37 cellular contexts compared by ENCODE assay signal in the genomic region with DNA sequence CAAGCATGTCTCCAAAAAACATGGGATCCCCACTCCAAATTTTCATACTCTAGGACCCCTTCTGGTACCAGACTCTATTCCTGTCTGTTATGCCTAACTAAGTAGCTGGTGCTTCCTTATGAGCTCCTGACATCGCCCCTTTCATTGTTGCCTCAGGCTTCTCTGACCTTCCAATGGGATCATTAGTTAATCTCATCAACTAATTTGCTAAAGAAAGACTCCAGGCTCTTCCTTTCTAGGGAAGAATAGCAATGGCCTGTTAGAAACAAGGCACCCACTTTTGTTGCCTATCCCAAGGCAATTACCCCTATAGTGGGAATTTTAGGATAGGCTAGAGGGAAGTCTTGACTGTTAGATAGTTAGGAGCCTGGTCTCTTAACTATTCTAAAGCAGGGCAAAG.
"Had no signal": no experiment of that assay in that cellular context is flagged by ENCODE, and none has a peak within 500 bp of the region (broad histone marks: within the 10 kb centered on the region; RNA-seq: fewer than 3 reads in every experiment).

No MANE protein-coding gene starts in this region.

- ATAC-seq: activated CD4-positive, alpha-beta T cell treated with anti-CD3 and anti-CD28 coated beads for 36 hours; activated CD4-positive, CD25-positive, alpha-beta regulatory T cell treated with anti-CD3 and anti-CD28 coated beads, Interleukin-2, amount 50 U/mL, for 24 hours; activated CD8-positive, alpha-beta memory T cell treated with anti-CD3 and anti-CD28 coated beads, Interleukin-2, amount 10 ng/mL, durations not matched to agents 7 days and 5 days; activated CD8-positive, alpha-beta T cell treated with anti-CD3 and anti-CD28 coated beads, Interleukin-2, amount 10 ng/mL, durations not matched to agents 7 days and 5 days; activated naive CD4-positive, alpha-beta T cell treated with anti-CD3 and anti-CD28 coated beads, Interleukin-2, amount 50 U/mL, for 72 hours; activated T-cell treated with anti-CD3 and anti-CD28 coated beads, Interleukin-2, amount 50 U/mL, for 4 hours; activated T-cell treated with anti-CD3 and anti-CD28 coated beads, Interleukin-2, amount 50 U/mL, for 72 hours; activated T-helper 17 cell treated with anti-CD3 and anti-CD28 coated beads, Interleukin-2, amount 50 U/mL, for 72 hours; body of pancreas; WTC11 had no signal

- H3K9me3 ChIP-seq: adrenal gland, body of pancreas had no signal

- H3K27me3 ChIP-seq: adrenal gland, body of pancreas, brain microvascular endothelial cell, breast epithelium had no signal

- H3K4me3 Mint-ChIP-seq: activated CD4-positive, alpha-beta memory T cell treated with anti-CD3 and anti-CD28 coated beads, Interleukin-2, amount 10 ng/mL, durations not matched to agents 7 days and 5 days; activated CD4-positive, alpha-beta T cell treated with anti-CD3 and anti-CD28 coated beads for 36 hours; activated CD4-positive, alpha-beta T cell treated with anti-CD3 and anti-CD28 coated beads, Interleukin-2, amount 10 ng/mL, durations not matched to agents 7 days and 5 days; activated CD8-positive, alpha-beta memory T cell treated with anti-CD3 and anti-CD28 coated beads, Interleukin-2, amount 10 ng/mL, durations not matched to agents 7 days and 5 days; activated CD8-positive, alpha-beta T cell treated with anti-CD3 and anti-CD28 coated beads, Interleukin-2, amount 10 ng/mL, durations not matched to agents 7 days and 5 days; activated naive CD4-positive, alpha-beta T cell treated with anti-CD3 and anti-CD28 coated beads for 36 hours; activated naive CD8-positive, alpha-beta T cell treated with anti-CD3 and anti-CD28 coated beads for 36 hours; activated T-cell treated with anti-CD3 and anti-CD28 coated beads, Interleukin-2, amount 50 U/mL, for 4 hours; activated T-cell treated with anti-CD3 and anti-CD28 coated beads, Interleukin-2, amount 50 U/mL, for 72 hours; activated T-helper 1 cell treated with anti-CD3 and anti-CD28 coated beads, Interleukin-12 subunit alpha, Interleukin-12 subunit beta, Interleukin-2, Interleukin-4 antibody, amounts not matched to agents 30 ng/mL and 10 ng/mL and 1 ng/mL, durations not matched to agents 14 hours and 24 hours and 36 hours; activated T-helper 17 cell treated with anti-CD3 and anti-CD28 coated beads, Interleukin-2, amount 50 U/mL, for 72 hours; T-helper 1 cell treated with Interleukin-12 subunit alpha and Interleukin-12 subunit beta and Interleukin-4 antibody, amounts not matched to agents 30 μg/mL and 1 μg/mL, for 36 hours; T-helper 2 cell treated with Interferon-gamma antibody and Interleukin-4, amounts not matched to agents 5 μg/mL and 100 μg/mL, for 36 hours; WTC11 had no signal

- H3K27me3 Mint-ChIP-seq: activated CD4-positive, alpha-beta T cell treated with anti-CD3 and anti-CD28 coated beads for 36 hours; activated CD4-positive, alpha-beta T cell treated with anti-CD3 and anti-CD28 coated beads, Interleukin-2, amount 10 ng/mL, durations not matched to agents 7 days and 5 days; activated CD8-positive, alpha-beta memory T cell treated with anti-CD3 and anti-CD28 coated beads, Interleukin-2, amount 10 ng/mL, durations not matched to agents 7 days and 5 days; activated naive CD8-positive, alpha-beta T cell treated with anti-CD3 and anti-CD28 coated beads for 36 hours; activated T-helper 17 cell treated with anti-CD3 and anti-CD28 coated beads, Interleukin-2, amount 50 U/mL, for 72 hours had no signal

- H3K4me1 ChIP-seq: adrenal gland, body of pancreas, breast epithelium had no signal

- H3K36me3 Mint-ChIP-seq: WTC11 had no signal

- H3K36me3 ChIP-seq: adrenal gland, brain microvascular endothelial cell, breast epithelium, WERI-Rb-1 had no signal

- H3K4me3 ChIP-seq: adrenal gland, body of pancreas, breast epithelium had no signal

- H3K27ac Mint-ChIP-seq: activated CD4-positive, alpha-beta memory T cell treated with anti-CD3 and anti-CD28 coated beads, Interleukin-2, amount 10 ng/mL, durations not matched to agents 7 days and 5 days; activated CD4-positive, alpha-beta T cell treated with anti-CD3 and anti-CD28 coated beads for 36 hours; activated CD4-positive, alpha-beta T cell treated with anti-CD3 and anti-CD28 coated beads, Interleukin-2, amount 10 ng/mL, durations not matched to agents 7 days and 5 days; activated CD8-positive, alpha-beta memory T cell treated with anti-CD3 and anti-CD28 coated beads, Interleukin-2, amount 10 ng/mL, durations not matched to agents 7 days and 5 days; activated CD8-positive, alpha-beta T cell treated with anti-CD3 and anti-CD28 coated beads, Interleukin-2, amount 10 ng/mL, durations not matched to agents 7 days and 5 days; activated naive CD4-positive, alpha-beta T cell treated with anti-CD3 and anti-CD28 coated beads for 36 hours; activated naive CD4-positive, alpha-beta T cell treated with anti-CD3 and anti-CD28 coated beads, Interleukin-2, amount 50 U/mL, for 72 hours; activated naive CD8-positive, alpha-beta T cell treated with anti-CD3 and anti-CD28 coated beads for 36 hours; activated T-cell treated with anti-CD3 and anti-CD28 coated beads, Interleukin-2, amount 50 U/mL, for 72 hours; activated T-helper 1 cell treated with anti-CD3 and anti-CD28 coated beads, Interleukin-12 subunit alpha, Interleukin-12 subunit beta, Interleukin-2, Interleukin-4 antibody, amounts not matched to agents 30 ng/mL and 10 ng/mL and 1 ng/mL, durations not matched to agents 14 hours and 24 hours and 36 hours; activated T-helper 17 cell treated with anti-CD3 and anti-CD28 coated beads, Interleukin-2, amount 50 U/mL, for 72 hours; T-helper 1 cell treated with Interleukin-12 subunit alpha and Interleukin-12 subunit beta and Interleukin-4 antibody, amounts not matched to agents 30 μg/mL and 1 μg/mL, for 36 hours; T-helper 2 cell treated with Interferon-gamma antibody and Interleukin-4, amounts not matched to agents 5 μg/mL and 100 μg/mL, for 36 hours; WTC11 had no signal

- DNase-seq: activated CD4-positive, alpha-beta memory T cell treated with anti-CD3 and anti-CD28 coated beads, Interleukin-2, amount 10 ng/mL, durations not matched to agents 7 days and 5 days; activated CD4-positive, alpha-beta T cell treated with anti-CD3 and anti-CD28 coated beads for 1 hour; activated CD4-positive, alpha-beta T cell treated with anti-CD3 and anti-CD28 coated beads for 36 hours; activated CD4-positive, alpha-beta T cell treated with anti-CD3 and anti-CD28 coated beads for 48 hours; activated CD4-positive, alpha-beta T cell treated with anti-CD3 and anti-CD28 coated beads, Interleukin-2, amount 10 ng/mL, durations not matched to agents 7 days and 5 days; activated CD4-positive, alpha-beta T cell treated with anti-CD3 and anti-CD28 coated beads, Interleukin-2, amount 50 U/mL, for 48 hours; activated CD4-positive, CD25-positive, alpha-beta regulatory T cell; activated CD8-positive, alpha-beta memory T cell treated with anti-CD3 and anti-CD28 coated beads for 24 hours; activated CD8-positive, alpha-beta memory T cell treated with anti-CD3 and anti-CD28 coated beads, Interleukin-2, amount 10 ng/mL, durations not matched to agents 7 days and 5 days; activated CD8-positive, alpha-beta memory T cell treated with anti-CD3 and anti-CD28 coated beads, Interleukin-2, amount 50 U/mL, for 48 hours; activated CD8-positive, alpha-beta T cell treated with anti-CD3 and anti-CD28 coated beads, Interleukin-2, amount 10 ng/mL, durations not matched to agents 7 days and 5 days; activated effector memory CD4-positive, alpha-beta T cell treated with anti-CD3 and anti-CD28 coated beads, Interleukin-2, amount 50 U/mL, for 16 hours; activated gamma-delta T cell treated with Interleukin-2 at 50 U/mL for 16 hours; activated naive CD4-positive, alpha-beta T cell; activated naive CD4-positive, alpha-beta T cell treated with anti-CD3 and anti-CD28 coated beads for 36 hours; activated naive CD4-positive, alpha-beta T cell treated with anti-CD3 and anti-CD28 coated beads, Interleukin-2, amount 50 U/mL, for 16 hours; activated naive CD8-positive, alpha-beta T cell treated with anti-CD3 and anti-CD28 coated beads for 36 hours; activated T-cell treated with anti-CD3 and anti-CD28 coated beads, Interleukin-2, amount 50 U/mL, for 4 hours; activated T-cell treated with anti-CD3 and anti-CD28 coated beads, Interleukin-2, amount 50 U/mL, for 72 hours; adrenal gland; amniotic stem cell; aorta; body of pancreas; brain microvascular endothelial cell; central memory CD4-positive, alpha-beta T cell; T-helper 1 cell; T-helper 2 cell; T-helper 9 cell; WERI-Rb-1 had no signal

- H3K4me1 Mint-ChIP-seq: WTC11 had no signal

- H3K27ac ChIP-seq: adrenal gland, body of pancreas, brain microvascular endothelial cell, breast epithelium, WERI-Rb-1 had no signal

- H3K9me3 Mint-ChIP-seq: activated naive CD4-positive, alpha-beta T cell treated with anti-CD3 and anti-CD28 coated beads for 36 hours had no signal
